In genomic region chr16:2513405-2514332, GRCh38 we compare ENCODE assay signal across 8 cellular contexts. TPM values are rescaled to one million over a fixed set of nuclear protein-coding genes. Genes with fewer than 3 reads are reported as not detected.
DNase-seq lines count a peak whose midpoint lies in the region; ATAC-seq and TF ChIP-seq lines count a peak whose summit lies in the region.

TSS of gene ATP6V0C (plus strand) at chr16:2513952. CDS start at chr16:2514104, 152 bp downstream.

- H3K4me3 Mint-ChIP-seq in activated naive CD8-positive, alpha-beta T cell treated with anti-CD3 and anti-CD28 coated beads, Interleukin-2, amount 10 ng/mL, durations not matched to agents 7 days and 5 days, result peak within 1 kb of the TSS; percentile 94

- no peaks in the 10 kb centered on the region for H3K27me3 ChIP-seq in SU-DHL-6 (ENCODE audit: low read length)
- no peaks in the 10 kb centered on the region for H3K27me3 ChIP-seq in parathyroid adenoma (ENCODE audit: control insufficient read depth, insufficient read depth, low read length)
- no peaks in the 10 kb centered on the region for H3K27me3 ChIP-seq in thyroid gland

- 0 out of 2 replicates have a peak, but pooled peaks cover 3% of the 10 kb centered on the region for H3F3A ChIP-seq in SU-DHL-6 (ENCODE audit: insufficient read depth)

- peaks cover 32% of the 10 kb centered on the region for H3K4me1 Mint-ChIP-seq in activated naive CD8-positive, alpha-beta T cell treated with anti-CD3 and anti-CD28 coated beads, Interleukin-2, amount 10 ng/mL, durations not matched to agents 7 days and 5 days

- peak within 1 kb of the TSS; percentile 87 for H3K27ac ChIP-seq in SU-DHL-6 (ENCODE audit: low read depth, low read length)
- H3K27ac ChIP-seq in parathyroid adenoma, result peak within 1 kb of the TSS; percentile 99
- peak within 1 kb of the TSS; percentile 95 to 98 (median 97) for H3K27ac ChIP-seq in thyroid gland

- H3K4me3 ChIP-seq in GM12864 (ENCODE audit: low read depth, low read length) (peak within 1 kb of the TSS; percentile 60), SU-DHL-6 (ENCODE audit: insufficient read depth, low read length, poor library complexity, severe bottlenecking) (peak within 1 kb of the TSS; percentile 97), parathyroid adenoma (ENCODE audit: low read depth, low read length) (peak within 1 kb of the TSS; percentile 87), thyroid gland (replicated peaks in 1 of 3) (peak within 1 kb of the TSS; percentile 93 to 99 (median 96))

- peak within 1 kb of the TSS; percentile 90 for H3K4me2 ChIP-seq in SU-DHL-6 (ENCODE audit: low read depth, low read length, poor library complexity, severe bottlenecking)
- H3K4me2 ChIP-seq in parathyroid adenoma (ENCODE audit: low read length), result peak within 1 kb of the TSS; percentile 98

- no peaks in the 10 kb centered on the region for H4K20me1 ChIP-seq in SU-DHL-6 (ENCODE audit: low read depth, low read length)

- H3K27me3 Mint-ChIP-seq in activated naive CD8-positive, alpha-beta T cell treated with anti-CD3 and anti-CD28 coated beads, Interleukin-2, amount 10 ng/mL, durations not matched to agents 7 days and 5 days, result peaks cover 8% of the 10 kb centered on the region

- POLR2A ChIA-PET in activated naive CD8-positive, alpha-beta T cell treated with anti-CD3 and anti-CD28 coated beads, Interleukin-2, amount 10 ng/mL, durations not matched to agents 7 days and 5 days (lab: Charles Lee), result interaction anchor here (0.6 to 4.0 kb wide), 10 partner anchors 16 to 358 kb away, joined by 3 to 43 read pairs (median 4); partner anchors contain the start of genes CEMP1, ECI1, PDPK1 and TRAF7

- 7 to 9% methylated on average over 20 of the region's 122 CpGs for WGBS in thyroid gland, 2 donors

- H3K36me3 ChIP-seq in SU-DHL-6 (ENCODE audit: low read length) (no peaks in the 10 kb centered on the region), parathyroid adenoma (ENCODE audit: control insufficient read depth, insufficient read depth, low read length) (no peaks in the 10 kb centered on the region), thyroid gland (no peaks in the 10 kb centered on the region)

- H3K27ac Mint-ChIP-seq in activated naive CD8-positive, alpha-beta T cell treated with anti-CD3 and anti-CD28 coated beads, Interleukin-2, amount 10 ng/mL, durations not matched to agents 7 days and 5 days, result peak within 1 kb of the TSS; percentile 95

- TF ChIP-seq CTCF in GM12864 (IDR thresholded peaks at IDR 0.05; ENCODE audit: low read depth, low read length, missing control alignments) (no peak), SU-DHL-6 (IDR thresholded peaks at IDR 0.05; ENCODE audit: insufficient read depth, low read length, poor library complexity, severe bottlenecking) (no peak), parathyroid adenoma (IDR thresholded peaks at IDR 0.05) (no peak), thyroid gland (IDR thresholded peaks at IDR 0.05) (peak in 2 of 6 experiments; percentile 6 to 14)

- H3K9ac ChIP-seq in SU-DHL-6 (ENCODE audit: low read length) (peak within 1 kb of the TSS; percentile 95), parathyroid adenoma (peak within 1 kb of the TSS; percentile 98)

- TF ChIP-seq POLR2A in thyroid gland (IDR thresholded peaks at IDR 0.05), result peak; percentile 40 to 89

- peak within 1 kb of the TSS; percentile 82 for H2AFZ ChIP-seq in SU-DHL-6 (ENCODE audit: low read depth, low read length, severe bottlenecking)
- peak within 1 kb of the TSS; percentile 92 for H2AFZ ChIP-seq in parathyroid adenoma

- H3K4me1 ChIP-seq in parathyroid adenoma (peaks cover 46% of the 10 kb centered on the region), thyroid gland (peaks cover 28 to 48% of the 10 kb centered on the region in 2 donors)

- no peaks in the 10 kb centered on the region for H3K9me3 Mint-ChIP-seq in activated naive CD8-positive, alpha-beta T cell treated with anti-CD3 and anti-CD28 coated beads, Interleukin-2, amount 10 ng/mL, durations not matched to agents 7 days and 5 days

- H3K79me2 ChIP-seq in SU-DHL-6 (ENCODE audit: insufficient read depth, low read length) (peaks cover 48% of the 10 kb centered on the region), parathyroid adenoma (peaks cover 45% of the 10 kb centered on the region)

- ATAC-seq in HG02642 (IDR thresholded peaks at IDR 0.05; ENCODE audit: poor library complexity, unreplicated experiment) (peak; percentile 69), Right ventricle myocardium inferior (peak; percentile 87)
- peak; percentile 85 for ATAC-seq in activated naive CD8-positive, alpha-beta T cell treated with anti-CD3 and anti-CD28 coated beads, Interleukin-2, amount 10 ng/mL, durations not matched to agents 7 days and 5 days (ENCODE audit: low read depth)

- H3K9me2 ChIP-seq in SU-DHL-6 (replicated peaks; ENCODE audit: insufficient read depth, low read length), result no peaks in the 10 kb centered on the region

- intact Hi-C loops in Right ventricle myocardium inferior (cut with DNase I), result loop anchor here (1.0 to 5.0 kb wide), 2 partner anchors 12 to 306 kb away; partner anchors contain the start of gene MLST8
- intact Hi-C loops in thyroid gland (cut with DNase I), result no loop called here

- H3K36me3 Mint-ChIP-seq in activated naive CD8-positive, alpha-beta T cell treated with anti-CD3 and anti-CD28 coated beads, Interleukin-2, amount 10 ng/mL, durations not matched to agents 7 days and 5 days, result peaks cover 8% of the 10 kb centered on the region

- H3K9me3 ChIP-seq in SU-DHL-6 (ENCODE audit: insufficient read depth, low read length) (no peaks in the 10 kb centered on the region), parathyroid adenoma (ENCODE audit: control insufficient read depth, low read length) (no peaks in the 10 kb centered on the region), thyroid gland (no peaks in the 10 kb centered on the region)

- DNase-seq in GM12864 (ENCODE audit: low read depth), result peak; percentile 67
- peak; percentile 69 for DNase-seq in NCI-H1105 treated with DMSO at 0.1 percent for 48 hours (lab: John Stamatoyannopoulos, UW)
- peak; percentile 97 for DNase-seq in activated naive CD8-positive, alpha-beta T cell treated with anti-CD3 and anti-CD28 coated beads, Interleukin-2, amount 10 ng/mL, durations not matched to agents 7 days and 5 days
- peak; percentile 97 for DNase-seq in Right ventricle myocardium inferior (ENCODE audit: missing footprints)
- DNase-seq in thyroid gland, result peak; percentile 93 to 96

RNA-seq across cellular contexts. Expression of gene ATP6V0C, which starts in this region (rescaled TPM):
- 100 to 1,000 TPM; 117 to 122 TPM for total RNA-seq in activated naive CD8-positive, alpha-beta T cell treated with anti-CD3 and anti-CD28 coated beads, Interleukin-2, amount 10 ng/mL, durations not matched to agents 7 days and 5 days
- total RNA-seq in Right ventricle myocardium inferior (137 TPM), thyroid gland (10 to 100 TPM; 33.1 to 62.1 (median 36.3) TPM)

Comparison
In these comparisons a context has a peak if more than half of its experiments do, and no peak if none do; other contexts are left out.
1. Peak in every context shown above with its lines: DNase-seq, ATAC-seq, H3K4me3 ChIP-seq and H3K27ac ChIP-seq.